Comparison of ENCODE assay signal across 10 cellular contexts in genomic region chr4:71214578-71214977, GRCh38.
"Had no signal": no experiment of that assay in that cellular context is flagged by ENCODE, and none has a peak within 500 bp of the region (broad histone marks: within the 10 kb centered on the region; RNA-seq: fewer than 3 reads in every experiment).

No MANE protein-coding gene starts in this region.

- H3K4me1 ChIP-seq: HAP-1 had no signal

- FAIRE-seq: H1, H54 had no signal

- ATAC-seq: GM23338, HCT116 had no signal

- H3K4me2 ChIP-seq: GM23338 had no signal

- H3K36me3 ChIP-seq: HAP-1 had no signal

- H2AFZ ChIP-seq: GM23248, GM23338 had no signal

- H3K27ac ChIP-seq: GM23248 had no signal

- DNase-seq: GM23248, GOT3, H9, HCEC 1CT, HFFc6 had no signal

- H3K4me3 ChIP-seq: GM23248, GM23338, HAP-1 had no signal

- H3K9me3 ChIP-seq: HAP-1 had no signal

- H3K9ac ChIP-seq: GM23248 had no signal
